9 cellular contexts compared by ENCODE assay signal in genomic region chr10:124688889-124689670, GRCh38. TPM values are rescaled to one million over a fixed set of nuclear protein-coding genes. Genes with fewer than 3 reads are reported as not detected.
DNase-seq lines count a peak whose midpoint lies in the region; ATAC-seq, FAIRE-seq and TF ChIP-seq lines count a peak whose summit lies in the region.
"Had no signal": no experiment of that assay in that cellular context is flagged by ENCODE, and none has a peak within 500 bp of the region (broad histone marks: within the 10 kb centered on the region; RNA-seq: fewer than 3 reads in every experiment).

No MANE protein-coding gene starts in this region.

- no peaks in the 10 kb centered on the region for H4K20me1 ChIP-seq in K562 (replicated peaks; ENCODE audit: control insufficient read depth, insufficient read depth, low read length)

- TF ChIP-seq EP300 in K562 (IDR thresholded peaks at IDR 0.05; ENCODE audit: low read length) (peak; percentile 49; the same call in 1 of the 2 replicates), sigmoid colon (IDR thresholded peaks at IDR 0.05) (no peak)

- H3K9me3 ChIP-seq in K562 (replicated peaks; ENCODE audit: control insufficient read depth, insufficient read depth, low read depth, low read length) = no peaks in the 10 kb centered on the region
- H3K9me3 ChIP-seq in sigmoid colon = no peaks in the 10 kb centered on the region
- H3K9me3 ChIP-seq: BLaER1 had no signal

- H3K4me1 ChIP-seq in K562 (replicated peaks in 1 of 2; ENCODE audit: control insufficient read depth in 2 of 2, insufficient read depth in 2 of 2, low read length in 2 of 2) = peaks cover 47 to 48% of the 10 kb centered on the region in 2 experiments
- H3K4me1 ChIP-seq in sigmoid colon = peaks cover 0 to 52% (median 31%) of the 10 kb centered on the region in 4 donors

- H3K27ac ChIP-seq in K562 (ENCODE audit: extremely low read depth, low read depth, low read length) (peak overlapping the region; percentile 33; the same call in 2 of the 3 replicates), sigmoid colon (no peak overlapping the region)
- H3K27ac ChIP-seq: BLaER1 had no signal

- peaks cover 7% of the 10 kb centered on the region; the same call in 2 of the 3 replicates for H3K79me2 ChIP-seq in K562 (ENCODE audit: control insufficient read depth, insufficient read depth, low read length)

- CTCF ChIA-PET in K562 (lab: Yijun Ruan, JAX; ENCODE audit: low intra/inter-chr PET ratio) = interaction anchor here (0.7 kb wide), 1 partner anchor 1529 kb away, joined by 3 read pairs; no protein-coding TSS in a partner anchor

- H2AFZ ChIP-seq in K562 (ENCODE audit: low read depth, low read length) = no peak overlapping the region

- 35% methylated on average over 11 of the region's 12 CpGs for WGBS in K562 (ENCODE audit: insufficient coverage, low coverage, missing lambda C conversion rate)
- WGBS in sigmoid colon, 2 donors = 86 to 91% methylated on average over 12 of the region's 12 CpGs

- H3K27me3 ChIP-seq in K562 (ENCODE audit: control insufficient read depth in 2 of 2, insufficient read depth in 2 of 2, low read length in 2 of 2) (no peaks in the 10 kb centered on the region), sigmoid colon (no peaks in the 10 kb centered on the region)
- H3K27me3 ChIP-seq: BLaER1 had no signal

- peaks cover 28% of the 10 kb centered on the region; the same call in 2 of the 3 replicates for H3K36me3 ChIP-seq in K562 (ENCODE audit: control insufficient read depth, insufficient read depth, low read length)
- H3K36me3 ChIP-seq in sigmoid colon = no peaks in the 10 kb centered on the region

- no peak overlapping the region for H3K4me3 ChIP-seq in K562
- H3K4me3 ChIP-seq in sigmoid colon = no peak overlapping the region
- H3K4me3 ChIP-seq: BLaER1 had no signal

- intact Hi-C loops in K562 (cut with micrococcal nuclease) = no loop called here
- intact Hi-C loops in sigmoid colon (cut with DNase I) = loop anchor here (5.0 kb wide), 1 partner anchor 42 kb away; no protein-coding TSS in a partner anchor

- POLR2A ChIA-PET in K562 (lab: Yijun Ruan, JAX) = interaction anchor here (1.0 to 3.2 kb wide), 3 partner anchors 14 to 29 kb away, joined by 3 to 14 read pairs (median 5); no protein-coding TSS in a partner anchor

- BruUV-seq in K562 (replicated peaks; lab: Mats Ljungman, UMichigan) = no TSS peak

- in situ Hi-C loops in K562 (cut with MboI) = no loop called here

- ATAC-seq in K562 = peak; percentile 51

- no peak overlapping the region for H3K4me2 ChIP-seq in K562 (ENCODE audit: insufficient read depth, low read length)
- H3K4me2 ChIP-seq: BLaER1 had no signal

- H3K9ac ChIP-seq in K562 (ENCODE audit: insufficient read depth in 1 of 2, low read depth in 2 of 2, low read length in 2 of 2) = peak overlapping the region in 1 of 2 experiments; percentile 72; a peak in 1 of 4 replicates
- H3K9ac ChIP-seq: BLaER1 had no signal

- FAIRE-seq in K562 (lab: Jason Lieb, UNC) = peak; percentile 91

- no peaks in the 10 kb centered on the region for H3K9me1 ChIP-seq in K562 (ENCODE audit: control insufficient read depth, insufficient read depth, low read length)

- TF ChIP-seq RAD21 in K562 (CRISPR knock-in tag; conservative IDR thresholded peaks at IDR 0.05 in 1 of 2, IDR thresholded peaks at IDR 0.05 in 1 of 2) = no peak

- no peak for TF ChIP-seq POLR2A in K562 (conservative IDR thresholded peaks at IDR 0.05)
- no peak for TF ChIP-seq POLR2A in sigmoid colon (IDR thresholded peaks at IDR 0.05)

- no peak for TF ChIP-seq CTCF in K562 (IDR thresholded peaks at IDR 0.05 in 2 of 3, conservative IDR thresholded peaks at IDR 0.05 in 1 of 3; ENCODE audit: insufficient read depth in 2 of 3, low read depth in 1 of 3, low read length in 3 of 3)
- TF ChIP-seq CTCF in sigmoid colon (IDR thresholded peaks at IDR 0.05) = no peak

- DNase-seq in stimulated activated naive CD4-positive, alpha-beta T cell treated with Interleukin-2 at 50 U/mL for 16 hours (lab: John Stamatoyannopoulos, UW) = peak; percentile 66
- no peak for DNase-seq in stimulated activated naive CD4-positive, alpha-beta T cell (lab: John Stamatoyannopoulos, UW)
- DNase-seq in HPDE6-E6E7 (ENCODE audit: extremely low spot score) (peak; percentile 53), K562 (ENCODE audit: extremely low read depth in 1 of 4, low spot score in 3 of 4) (peak; percentile 18 to 70 (median 34)), cerebellum (ENCODE audit: low spot score) (no peak), sigmoid colon (no peak), HCEC 1CT (no peak)
- peak; percentile 39 to 51 for DNase-seq in stimulated activated CD4-positive, alpha-beta T cell treated with anti-CD3 and anti-CD28 coated beads, Interleukin-2, amount 100 ng/mL, for 48 hours

TF ChIP-seq in K562, 482 proteins besides CTCF, POLR2A, EP300 and RAD21 (continues in another document):
- peak; percentile 42 for TF ChIP-seq CBFA2T2 (conservative IDR thresholded peaks at IDR 0.05)
- no peak for TF ChIP-seq SREBF1 (IDR thresholded peaks at IDR 0.05; ENCODE audit: borderline replicate concordance, low read depth, low read length)
- TF ChIP-seq BMI1 (IDR thresholded peaks at IDR 0.05; ENCODE audit: low read length) = no peak
- TF ChIP-seq BACH1 (tag; IDR thresholded peaks at IDR 0.05) = peak; percentile 48; the same call in 1 of the 2 replicates
- TF ChIP-seq ZNF395 (CRISPR knock-in tag; IDR thresholded peaks at IDR 0.05) = no peak
- no peak for TF ChIP-seq TARDBP (IDR thresholded peaks at IDR 0.05)
- 0 out of 2 replicates have a peak, but pooled peaks have one; percentile 30 for TF ChIP-seq ATF3 (IDR thresholded peaks at IDR 0.05)
- no peak for TF ChIP-seq ATF3 (CRISPR knock-in tag; conservative IDR thresholded peaks at IDR 0.05)
- no peak for TF ChIP-seq STAT5A (IDR thresholded peaks at IDR 0.05; ENCODE audit: borderline replicate concordance, low read length)
- no peak for TF ChIP-seq CBX8 (IDR thresholded peaks at IDR 0.05; ENCODE audit: borderline replicate concordance, extremely low read depth, low read depth, low read length, poor library complexity, severe bottlenecking)
- TF ChIP-seq ZNF212 (CRISPR knock-in tag; IDR thresholded peaks at IDR 0.05) = no peak
- no peak for TF ChIP-seq CCNT2 (IDR thresholded peaks at IDR 0.05; ENCODE audit: borderline replicate concordance, extremely low read depth, insufficient read length, low read depth, low read length)
- no peak for TF ChIP-seq EP400 (IDR thresholded peaks at IDR 0.05)
- no peak for TF ChIP-seq FOXO4 (CRISPR knock-in tag; IDR thresholded peaks at IDR 0.05)

RNA-seq across cellular contexts. Expression of gene FAM53B, which starts 55.1 kb away (rescaled TPM):
- 11.6 and 20.0 TPM in 2 replicates for total RNA-seq in K562 (2011; cell fraction: chromatin; rRNA removed; ENCODE audit: low replicate concordance)
- total RNA-seq in K562 (2011; cell fraction: nucleolus; rRNA removed) = 13.0 and 13.7 TPM in 2 replicates
- total RNA-seq in K562 (2011; cell fraction: nucleoplasm; rRNA removed) = 8.9 and 12.2 TPM in 2 replicates
- total RNA-seq in K562 (2014; rRNA removed) (11.9 and 17.2 TPM in 2 replicates), K562 (2014; rRNA removed; fragmentation: Illumina TruSeq; extraction: Trizol) (4.2 and 5.0 TPM in 2 replicates), K562 (2015; rRNA removed; fragmentation: Illumina TruSeq; extraction: Trizol) (10.6 and 10.8 TPM in 2 replicates), K562 (2021) (16.5 and 17.0 TPM in 2 replicates), cerebellum (35.2 TPM), sigmoid colon (10 to 100 TPM; 32.3 to 36.6 (median 34.4) TPM)
- polyA plus RNA-seq in K562 (2011; rRNA removed) (3.9 and 4.5 TPM in 2 replicates), K562 (2014; fragmentation: Illumina TruSeq; extraction: Trizol) (5.0 and 7.5 TPM in 2 replicates), K562 (2014; fragmentation: Nextera tagmentation; extraction: Ambion mirVana) (under 1 TPM; 0.03 to 0.08 TPM), K562 (2014; rRNA removed) (6.5 and 6.6 TPM in 2 replicates), sigmoid colon (10 to 100 TPM in 2 of 3 donors, 1 to 10 TPM in 1; 9.6 to 36.4 (median 12.0) TPM)
- 5.1 and 9.0 TPM in 2 replicates for polyA plus RNA-seq in K562 (2011; cell fraction: cytosol; rRNA removed)
- 5.9 and 8.3 TPM in 2 replicates for polyA plus RNA-seq in K562 (2011; cell fraction: nucleus; rRNA removed)
- polyA plus RNA-seq in K562 (2012) = 7.8 and 8.4 TPM in 2 replicates
- 6.9 and 7.9 TPM in 2 replicates for polyA minus RNA-seq in K562 (2011; rRNA and poly(A)+ RNA removed)
- 10.2 and 11.9 TPM in 2 replicates for polyA minus RNA-seq in K562 (2011; cell fraction: cytosol; rRNA and poly(A)+ RNA removed)
- 5.5 and 9.6 TPM in 2 replicates for polyA minus RNA-seq in K562 (2011; cell fraction: nucleus; rRNA and poly(A)+ RNA removed)

Comparison
In these comparisons a context has a peak if more than half of its experiments do, and no peak if none do; other contexts are left out.
1. DNase-seq: peak in stimulated activated naive CD4-positive, alpha-beta T cell treated with Interleukin-2 at 50 U/mL for 16 hours (single experiment), HPDE6-E6E7 (single experiment), K562 (4 of 4) and stimulated activated CD4-positive, alpha-beta T cell treated with anti-CD3 and anti-CD28 coated beads, Interleukin-2, amount 100 ng/mL, for 48 hours (2 of 2); none in stimulated activated naive CD4-positive, alpha-beta T cell (0 of 6), cerebellum (single experiment), sigmoid colon (single experiment) and HCEC 1CT (single experiment).